In genomic region chr6:33123732-33124524, GRCh38 we compare ENCODE assay signal across 8 cellular contexts. TPM values are rescaled to one million over a fixed set of nuclear protein-coding genes. Genes with fewer than 3 reads are reported as not detected.
DNase-seq lines count a peak whose midpoint lies in the region; ATAC-seq and TF ChIP-seq lines count a peak whose summit lies in the region.

No MANE protein-coding gene starts in this region.

- POLR2A ChIA-PET in Panc1 (lab: Charles Lee) = no interaction called here

- H3K4me2 ChIP-seq in DOHH2 (ENCODE audit: low read length) = no peak overlapping the region

- no peaks in the 10 kb centered on the region for H3F3A ChIP-seq in DOHH2 (ENCODE audit: control insufficient read depth, insufficient read depth)

- H3K36me3 ChIP-seq in DOHH2 (ENCODE audit: control insufficient read depth, low read length) (no peaks in the 10 kb centered on the region), Panc1 (ENCODE audit: control insufficient read depth, insufficient read depth, low read length) (no peaks in the 10 kb centered on the region)

- no peak overlapping the region for H3K27ac ChIP-seq in DOHH2 (ENCODE audit: low read depth, low read length)
- no peak overlapping the region for H3K27ac ChIP-seq in Panc1 (ENCODE audit: low read length)
- H3K27ac ChIP-seq in coronary artery = no peak overlapping the region

- DNase-seq in HUDEP-2 (lab: John Stamatoyannopoulos, UW; ENCODE audit: unreplicated experiment in 76 of 76) (peak in 54 of 76 experiments; percentile 5 to 80 (median 48)), Panc1 (ENCODE audit: low read depth, low spot score) (no peak), erythroblast (lab: John Stamatoyannopoulos, UW) (peak; percentile 60 to 72), retinal pigment epithelial cell (ENCODE audit: low read depth) (no peak), SW480 (ENCODE audit: low spot score) (no peak), coronary artery (ENCODE audit: low spot score) (no peak)

- intact Hi-C loops in Panc1 (cut with micrococcal nuclease; ENCODE audit: unreplicated experiment) = loop anchor here (10.0 kb wide), 1 partner anchor 51 kb away; no protein-coding TSS in a partner anchor

- BruUV-seq in Panc1 (replicated peaks; lab: Mats Ljungman, UMichigan) = no TSS peak

- no peaks in the 10 kb centered on the region for H3K79me2 ChIP-seq in DOHH2 (ENCODE audit: control insufficient read depth, low read length)

- H3K4me3 ChIP-seq in DOHH2 (ENCODE audit: low read length) = no peak overlapping the region
- no peak overlapping the region for H3K4me3 ChIP-seq in Panc1 (ENCODE audit: low read depth in 2 of 2, low read length in 2 of 2)
- H3K4me3 ChIP-seq in retinal pigment epithelial cell (ENCODE audit: low read length) = no peak overlapping the region
- no peak overlapping the region for H3K4me3 ChIP-seq in coronary artery

- no peak for TF ChIP-seq POLR2A in erythroblast (IDR thresholded peaks at IDR 0.05; ENCODE audit: low read length)

- H3K4me1 ChIP-seq in DOHH2 (ENCODE audit: control insufficient read depth, low read length) = no peaks in the 10 kb centered on the region
- no peaks in the 10 kb centered on the region for H3K4me1 ChIP-seq in Panc1 (ENCODE audit: control insufficient read depth, insufficient read depth, low read length)

- H3K27me3 ChIP-seq in DOHH2 (ENCODE audit: control insufficient read depth, low read length) (peaks cover 9% of the 10 kb centered on the region), Panc1 (ENCODE audit: control insufficient read depth, insufficient read depth, low read length) (peaks cover 7% of the 10 kb centered on the region)

- CTCF ChIA-PET in Panc1 (lab: Charles Lee) = no interaction called here

- peaks cover 11% of the 10 kb centered on the region for H3K9me3 ChIP-seq in DOHH2 (ENCODE audit: control insufficient read depth, insufficient read depth, low read length)
- H3K9me3 ChIP-seq in Panc1 (ENCODE audit: control insufficient read depth, insufficient read depth, low read depth, low read length) = peaks cover 9% of the 10 kb centered on the region; the same call in 1 of the 2 replicates

- ATAC-seq in Panc1 (peak; percentile 83), GM21423 (IDR thresholded peaks at IDR 0.05; ENCODE audit: unreplicated experiment) (no peak)

- TF ChIP-seq CTCF in DOHH2 (IDR thresholded peaks at IDR 0.05; ENCODE audit: low read depth, low read length, poor library complexity, severe bottlenecking) (peak; percentile 76), Panc1 (IDR thresholded peaks at IDR 0.05) (peak; percentile 76), retinal pigment epithelial cell (conservative IDR thresholded peaks at IDR 0.05; ENCODE audit: low read depth, low read length) (peak; percentile 49), coronary artery (IDR thresholded peaks at IDR 0.05) (no peak)

- H3K9me2 ChIP-seq in DOHH2 (replicated peaks; ENCODE audit: control insufficient read depth, low read length) = no peaks in the 10 kb centered on the region

- no peaks in the 10 kb centered on the region for H4K20me1 ChIP-seq in DOHH2 (ENCODE audit: control insufficient read depth, insufficient read depth, low read depth, low read length)

- in situ Hi-C loops in Panc1 (cut with HindIII; ENCODE audit: low pct_unique_long_range_greater_than_20kb, low sequenced_read_pairs) = no loop called here

RNA-seq across cellular contexts. Expression of gene HLA-DPB1, which starts 48.1 kb away (rescaled TPM):
- total RNA-seq in Panc1 (2021; ENCODE audit: unreplicated experiment) = 0.64 TPM
- polyA plus RNA-seq in Panc1 (2012; ENCODE audit: insufficient read length) = not detected

RNA-seq across cellular contexts. Expression of gene HLA-DPA1, which starts 50.5 kb away (rescaled TPM):
- 0.69 TPM for total RNA-seq in Panc1 (2021; ENCODE audit: unreplicated experiment)
- not detected for polyA plus RNA-seq in Panc1 (2012; ENCODE audit: insufficient read length)

Comparison
In these comparisons a context has a peak if more than half of its experiments do, and no peak if none do; other contexts are left out.
1. DNase-seq: peak in HUDEP-2 (54 of 76) and erythroblast (2 of 2); none in Panc1 (single experiment), retinal pigment epithelial cell (single experiment), SW480 (single experiment) and coronary artery (single experiment).